Comparison of ENCODE assay signal across 13 cellular contexts in genomic region chr6:14984454-14984853, GRCh38.
A peak's percentile ranks its signal among the peaks of the same experiment; 100 is the strongest.
DNase-seq lines count a peak whose midpoint lies in the region; ATAC-seq, FAIRE-seq and TF ChIP-seq lines count a peak whose summit lies in the region.
"Had no signal": no experiment of that assay in that cellular context is flagged by ENCODE, and none has a peak within 500 bp of the region (broad histone marks: within the 10 kb centered on the region; RNA-seq: fewer than 3 reads in every experiment).

No MANE protein-coding gene starts in this region.

- no peak for TF ChIP-seq EP300 in K562 (IDR thresholded peaks at IDR 0.05; ENCODE audit: low read length)

- no peaks in the 10 kb centered on the region for H3K9me3 Mint-ChIP-seq in HFFc6
- H3K9me3 Mint-ChIP-seq: activated naive CD8-positive, alpha-beta T cell treated with anti-CD3 and anti-CD28 coated beads for 36 hours; neural crest cell; WTC11 had no signal

- no peaks in the 10 kb centered on the region; the same call in 1 of the 2 replicates for H3K9me3 ChIP-seq in K562 (replicated peaks; ENCODE audit: control insufficient read depth, insufficient read depth, low read depth, low read length)
- H3K9me3 ChIP-seq: esophagus muscularis mucosa had no signal

- no peak overlapping the region for H3K27ac ChIP-seq in K562 (ENCODE audit: extremely low read depth, low read depth, low read length)
- H3K27ac ChIP-seq in substantia nigra (ENCODE audit: low read depth, low read length, poor library complexity, severe bottlenecking), result no peak overlapping the region
- no peak overlapping the region for H3K27ac ChIP-seq in RWPE1
- H3K27ac ChIP-seq: esophagus muscularis mucosa had no signal

- BruUV-seq in K562 (replicated peaks; lab: Mats Ljungman, UMichigan), result no TSS peak

- H3K4me3 Mint-ChIP-seq in HFFc6, result peak overlapping the region; percentile 61
- H3K4me3 Mint-ChIP-seq: activated naive CD8-positive, alpha-beta T cell treated with anti-CD3 and anti-CD28 coated beads for 36 hours; neural crest cell; WTC11 had no signal

- TF ChIP-seq RAD21 in K562 (CRISPR knock-in tag; conservative IDR thresholded peaks at IDR 0.05 in 1 of 2, IDR thresholded peaks at IDR 0.05 in 1 of 2), result no peak

- POLR2A ChIA-PET in K562 (lab: Yijun Ruan, JAX) (interaction anchor here (0.5 to 1.2 kb wide), 3 partner anchors 10 to 408 kb away, joined by 3 to 6 read pairs (median 5); no protein-coding TSS in a partner anchor), RWPE1 (lab: Yijun Ruan, JAX; ENCODE audit: low non-redundant PET) (no interaction called here)

- H3K27me3 ChIP-seq in K562 (ENCODE audit: control insufficient read depth in 2 of 2, insufficient read depth in 2 of 2, low read length in 2 of 2), result no peaks in the 10 kb centered on the region
- H3K27me3 ChIP-seq: esophagus muscularis mucosa had no signal

- peak; percentile 7 for DNase-seq in HFFc6
- DNase-seq in K562 (ENCODE audit: extremely low read depth in 1 of 4, low spot score in 3 of 4), result peak in 1 of 4 experiments; percentile 37
- DNase-seq in left colon, result peak; percentile 76 to 77
- DNase-seq in substantia nigra (lab: John Stamatoyannopoulos, UW), result peak in 28 of 49 donors; percentile 2 to 60 (median 16)
- DNase-seq in activated T-cell treated with anti-CD3 and anti-CD28 coated beads, Interleukin-2, amount 50 U/mL, for 48 hours, result no peak
- no peak for DNase-seq in RWPE1 (ENCODE audit: low spot score)
- DNase-seq: activated naive CD8-positive, alpha-beta T cell treated with anti-CD3 and anti-CD28 coated beads for 36 hours; GF-D8; KBM-7 had no signal

- 43% methylated on average over 7 of the region's 7 CpGs for WGBS in K562 (ENCODE audit: insufficient coverage, low coverage, missing lambda C conversion rate)

- TF ChIP-seq CTCF in HFFc6 (IDR thresholded peaks at IDR 0.05), result no peak
- no peak for TF ChIP-seq CTCF in K562 (IDR thresholded peaks at IDR 0.05 in 2 of 3, conservative IDR thresholded peaks at IDR 0.05 in 1 of 3; ENCODE audit: insufficient read depth in 2 of 3, low read depth in 1 of 3, low read length in 3 of 3)
- TF ChIP-seq CTCF in RWPE1 (conservative IDR thresholded peaks at IDR 0.05; ENCODE audit: low read depth), result no peak

- 0 out of 2 replicates have a peak overlapping the region, but pooled peaks have one; percentile 10 for H3K4me2 ChIP-seq in K562 (ENCODE audit: insufficient read depth, low read length)

- H3K9me1 ChIP-seq in K562 (ENCODE audit: control insufficient read depth, insufficient read depth, low read length), result no peaks in the 10 kb centered on the region

- H4K20me1 ChIP-seq in K562 (replicated peaks; ENCODE audit: control insufficient read depth, insufficient read depth, low read length), result no peaks in the 10 kb centered on the region

- H3K9ac ChIP-seq in K562 (ENCODE audit: insufficient read depth in 1 of 2, low read depth in 2 of 2, low read length in 2 of 2), result no peak overlapping the region

- in situ Hi-C loops in K562 (cut with MboI), result no loop called here

- peaks cover 4 to 10% of the 10 kb centered on the region in 2 experiments; a peak in 4 of 5 replicates for H3K4me1 ChIP-seq in K562 (replicated peaks in 1 of 2; ENCODE audit: control insufficient read depth in 2 of 2, insufficient read depth in 2 of 2, low read length in 2 of 2)

- no peak for TF ChIP-seq POLR2A in K562 (conservative IDR thresholded peaks at IDR 0.05)

- no peak overlapping the region for H3K4me3 ChIP-seq in K562

- H2AFZ ChIP-seq in K562 (ENCODE audit: low read depth, low read length), result no peak overlapping the region; the same call in 1 of the 2 replicates

- peaks cover 10% of the 10 kb centered on the region for H3K27me3 Mint-ChIP-seq in HFFc6 (ENCODE audit: insufficient read depth)
- H3K27me3 Mint-ChIP-seq: activated naive CD8-positive, alpha-beta T cell treated with anti-CD3 and anti-CD28 coated beads for 36 hours had no signal

- no peaks in the 10 kb centered on the region for H3K36me3 ChIP-seq in K562 (ENCODE audit: control insufficient read depth, insufficient read depth, low read length)
- H3K36me3 ChIP-seq: esophagus muscularis mucosa had no signal

- intact Hi-C loops in K562 (cut with micrococcal nuclease) (no loop called here), left colon (cut with DNase I, micrococcal nuclease) (no loop called here)

- CTCF ChIA-PET in K562 (lab: Yijun Ruan, JAX; ENCODE audit: low intra/inter-chr PET ratio) (no interaction called here), RWPE1 (lab: Yijun Ruan, JAX) (no interaction called here)

- no peak for FAIRE-seq in K562 (lab: Jason Lieb, UNC)

- no peaks in the 10 kb centered on the region for H3K36me3 Mint-ChIP-seq in HFFc6 (ENCODE audit: low read depth)
- H3K36me3 Mint-ChIP-seq: activated naive CD8-positive, alpha-beta T cell treated with anti-CD3 and anti-CD28 coated beads for 36 hours had no signal

- ATAC-seq in K562, result peak; percentile 50; the same call in 1 of the 3 replicates
- ATAC-seq in left colon, result peak; percentile 95
- ATAC-seq in HG03442 (IDR thresholded peaks at IDR 0.05; ENCODE audit: unreplicated experiment), result no peak
- ATAC-seq: WTC11 had no signal

- no peak overlapping the region for H3K27ac Mint-ChIP-seq in HFFc6
- H3K27ac Mint-ChIP-seq: activated naive CD8-positive, alpha-beta T cell treated with anti-CD3 and anti-CD28 coated beads for 36 hours; WTC11 had no signal

- H3K79me2 ChIP-seq in K562 (ENCODE audit: control insufficient read depth, insufficient read depth, low read length), result no peaks in the 10 kb centered on the region

- peaks cover 14% of the 10 kb centered on the region for H3K4me1 Mint-ChIP-seq in HFFc6 (ENCODE audit: low read depth)
- H3K4me1 Mint-ChIP-seq: activated naive CD8-positive, alpha-beta T cell treated with anti-CD3 and anti-CD28 coated beads for 36 hours; neural crest cell had no signal

TF ChIP-seq in K562, 482 proteins besides CTCF, POLR2A, EP300 and RAD21:
- TF ChIP-seq USF2 (CRISPR knock-in tag; IDR thresholded peaks at IDR 0.05) (peak; percentile 51), LCOR (CRISPR knock-in tag; IDR thresholded peaks at IDR 0.05) (no peak), ATF3 (IDR thresholded peaks at IDR 0.05) (peak; percentile 37; the same call in 1 of the 2 replicates), ATF3 (CRISPR knock-in tag; conservative IDR thresholded peaks at IDR 0.05) (no peak), ZNF766 (CRISPR knock-in tag; conservative IDR thresholded peaks at IDR 0.05) (0 out of 2 replicates have a peak, but pooled peaks have one; percentile 31), USF1 (CRISPR knock-in tag; IDR thresholded peaks at IDR 0.05) (peak; percentile 59; the same call in 1 of the 2 replicates), CREM (IDR thresholded peaks at IDR 0.05; ENCODE audit: low read depth) (peak; percentile 42; the same call in 1 of the 2 replicates), ATF7 (IDR thresholded peaks at IDR 0.05) (peak; percentile 65), HMBOX1 (IDR thresholded peaks at IDR 0.05) (peak; percentile 85), JUND (IDR thresholded peaks at IDR 0.05; ENCODE audit: borderline replicate concordance, low read depth, low read length) (no peak), JUND (tag; IDR thresholded peaks at IDR 0.05; ENCODE audit: borderline replicate concordance, low read depth, low read length) (0 out of 3 replicates have a peak, but pooled peaks have one; percentile 15), MAFG (tag; conservative IDR thresholded peaks at IDR 0.05) (no peak)

Comparison
In these comparisons a context has a peak if more than half of its experiments do, and no peak if none do; other contexts are left out.
1. DNase-seq: peak in HFFc6 (single experiment), left colon (2 of 2) and substantia nigra (28 of 49); none in activated T-cell treated with anti-CD3 and anti-CD28 coated beads, Interleukin-2, amount 50 U/mL, for 48 hours (0 of 2) and RWPE1 (single experiment).